ENCODE assay signal across 8 cellular contexts in genomic region chr14:92039720-92040430, GRCh38. TPM values are rescaled to one million over a fixed set of nuclear protein-coding genes. Genes with fewer than 3 reads are reported as not detected.
DNase-seq lines count a peak whose midpoint lies in the region; ATAC-seq and TF ChIP-seq lines count a peak whose summit lies in the region.

Gene TRIP11, minus strand, starts transcription at chr14:92040059. Its CDS starts 374 bp downstream, at chr14:92039685.

- peak; percentile 95 for ATAC-seq in GM19395 (IDR thresholded peaks at IDR 0.05; ENCODE audit: unreplicated experiment)
- ATAC-seq in HG03565 (IDR thresholded peaks at IDR 0.05; ENCODE audit: unreplicated experiment): peak; percentile 91

- peak within 1 kb of the TSS; percentile 92 to 99 (median 99) for H3K27ac Mint-ChIP-seq in CD14-positive monocyte
- peak within 1 kb of the TSS; percentile 93 for H3K27ac Mint-ChIP-seq in activated CD4-positive, alpha-beta memory T cell treated with anti-CD3 and anti-CD28 coated beads for 36 hours

- POLR2A ChIA-PET in activated CD4-positive, alpha-beta memory T cell treated with anti-CD3 and anti-CD28 coated beads for 36 hours (lab: Charles Lee): interaction anchor here (0.6 to 2.5 kb wide), 14 partner anchors 22 to 531 kb away, joined by 3 to 17 read pairs (median 4); partner anchors contain the start of genes ATXN3, CPSF2 and NDUFB1

- H3K4me3 Mint-ChIP-seq in CD14-positive monocyte: peak within 1 kb of the TSS; percentile 95 to 96
- H3K4me3 Mint-ChIP-seq in activated CD4-positive, alpha-beta memory T cell treated with anti-CD3 and anti-CD28 coated beads for 36 hours: peak within 1 kb of the TSS; percentile 90

- peak within 1 kb of the TSS; percentile 59 to 100 (median 86) for H3K4me3 ChIP-seq in dorsolateral prefrontal cortex
- peak within 1 kb of the TSS; percentile 85 for H3K4me3 ChIP-seq in lower leg skin (ENCODE audit: low read depth, poor library complexity, severe bottlenecking)

- peaks cover 0 to 4% of the 10 kb centered on the region in 2 donors for H3K36me3 Mint-ChIP-seq in CD14-positive monocyte
- peaks cover 7% of the 10 kb centered on the region for H3K36me3 Mint-ChIP-seq in activated CD4-positive, alpha-beta memory T cell treated with anti-CD3 and anti-CD28 coated beads for 36 hours

- CTCF ChIA-PET in activated CD4-positive, alpha-beta memory T cell treated with anti-CD3 and anti-CD28 coated beads for 36 hours (lab: Charles Lee): interaction anchor here (0.8 to 2.2 kb wide), 9 partner anchors 16 to 167 kb away, joined by 3 to 13 read pairs (median 4); partner anchors contain the start of genes ATXN3 and CPSF2

- DNase-seq in CD14-positive monocyte (ENCODE audit: low spot score) (peak; percentile 91), NCI-H774 (lab: John Stamatoyannopoulos, UW) (peak; percentile 90), dorsolateral prefrontal cortex (peak; percentile 91 to 98 (median 95)), lower leg skin (ENCODE audit: low spot score in 2 of 2) (peak; percentile 91 to 98)
- DNase-seq in activated CD4-positive, alpha-beta memory T cell treated with anti-CD3 and anti-CD28 coated beads for 36 hours: peak; percentile 97
- peak; percentile 88 to 94 for DNase-seq in stimulated activated CD4-positive, alpha-beta T cell treated with anti-CD3 and anti-CD28 coated beads, Interleukin-4, amount 100 ng/mL, for 48 hours (ENCODE audit: low read depth in 2 of 2)

- H3K9me3 Mint-ChIP-seq in CD14-positive monocyte: peaks cover 0 to 3% (median 0%) of the 10 kb centered on the region in 7 donors
- no peaks in the 10 kb centered on the region for H3K9me3 Mint-ChIP-seq in activated CD4-positive, alpha-beta memory T cell treated with anti-CD3 and anti-CD28 coated beads for 36 hours

- intact Hi-C loops in CD14-positive monocyte (cut with micrococcal nuclease) (loop anchor here (2.0 to 5.0 kb wide), 2 partner anchors 67 kb away; partner anchors contain the start of gene ATXN3 (in 2 of the 2)), dorsolateral prefrontal cortex (cut with DNase I) (loop anchor here (1.0 to 5.0 kb wide), 5 partner anchors 66 to 529 kb away; partner anchors contain the start of genes ATXN3 (in 2 of the 2), CPSF2 (in 2 of the 2), NDUFB1 (in 2 of the 2) and PPP4R3A (in 2 of the 2)), lower leg skin (cut with DNase I; ENCODE audit: low total_unique reads) (no loop called here)
- intact Hi-C loops in activated CD4-positive, alpha-beta memory T cell treated with anti-CD3 and anti-CD28 coated beads for 36 hours (cut with micrococcal nuclease): loop anchor here (1.0 kb wide), 3 partner anchors 66 to 530 kb away; partner anchors contain the start of genes ATXN3, CPSF2, NDUFB1 and PPP4R3A

- peaks cover 34% of the 10 kb centered on the region for H3K4me1 Mint-ChIP-seq in CD14-positive monocyte
- peaks cover 31% of the 10 kb centered on the region for H3K4me1 Mint-ChIP-seq in activated CD4-positive, alpha-beta memory T cell treated with anti-CD3 and anti-CD28 coated beads for 36 hours (ENCODE audit: low read depth)

- no peaks in the 10 kb centered on the region for H3K27me3 Mint-ChIP-seq in CD14-positive monocyte (ENCODE audit: low read depth in 3 of 3)
- H3K27me3 Mint-ChIP-seq in activated CD4-positive, alpha-beta memory T cell treated with anti-CD3 and anti-CD28 coated beads for 36 hours: no peaks in the 10 kb centered on the region

- WGBS in lower leg skin, 2 donors: 1% methylated on average over 33 to 52 of the region's 57 CpGs

- peak in 1 of 2 donors; percentile 11 for TF ChIP-seq POLR2A in lower leg skin (IDR thresholded peaks at IDR 0.05)

- peak within 1 kb of the TSS; percentile 51 to 98 (median 94) for H3K27ac ChIP-seq in dorsolateral prefrontal cortex

- no peak for TF ChIP-seq CTCF in CD14-positive monocyte (IDR thresholded peaks at IDR 0.05)
- peak in 47 of 56 donors; percentile 10 to 67 (median 38) for TF ChIP-seq CTCF in dorsolateral prefrontal cortex (IDR thresholded peaks at IDR 0.05 in 54 of 56, conservative IDR thresholded peaks at IDR 0.05 in 2 of 56; ENCODE audit: low read depth in 1 of 56, partially characterized antibody in 56 of 56)
- no peak for TF ChIP-seq CTCF in lower leg skin (IDR thresholded peaks at IDR 0.05)

- H3K27me3 ChIP-seq in dorsolateral prefrontal cortex: no peaks in the 10 kb centered on the region

RNA-seq across cellular contexts. Expression of gene TRIP11, which starts in this region (rescaled TPM):
- polyA plus RNA-seq in CD14-positive monocyte: 10 to 100 TPM; 13.4 to 15.6 TPM
- 10 to 100 TPM; 35.9 to 37.0 TPM for total RNA-seq in activated CD4-positive, alpha-beta memory T cell treated with anti-CD3 and anti-CD28 coated beads for 36 hours
- total RNA-seq in dorsolateral prefrontal cortex (10 to 100 TPM; 38.7 to 75.7 (median 58.3) TPM), lower leg skin (10 to 100 TPM; 18.5 to 37.0 (median 28.8) TPM)

Comparison
In these comparisons a context has a peak if more than half of its experiments do, and no peak if none do; other contexts are left out.
1. Peak in every context shown above with its lines: DNase-seq, ATAC-seq, H3K4me3 ChIP-seq and H3K27ac ChIP-seq.
2. CTCF ChIP-seq: peak in dorsolateral prefrontal cortex (47 of 56); none in CD14-positive monocyte (single experiment) and lower leg skin (0 of 3).